2 cellular contexts compared by ENCODE assay signal in genomic region chr17:43790311-43790940, GRCh38.
TF ChIP-seq lines count a peak whose summit lies in the region.

No MANE protein-coding gene starts in this region.

TF ChIP-seq in HCT116, 20 proteins besides CTCF, POLR2A, EP300 and RAD21:
- no peak for TF ChIP-seq ATF3 (IDR thresholded peaks at IDR 0.05)
- TF ChIP-seq SIN3A (IDR thresholded peaks at IDR 0.05; ENCODE audit: low read depth): no peak
- no peak for TF ChIP-seq EZH2phosphoT487 (IDR thresholded peaks at IDR 0.05; ENCODE audit: borderline replicate concordance)
- TF ChIP-seq CEBPB (IDR thresholded peaks at IDR 0.05; ENCODE audit: low read depth): no peak
- TF ChIP-seq YY1 (IDR thresholded peaks at IDR 0.05; ENCODE audit: extremely low read depth, insufficient replicate concordance, low read depth, low read length): no peak
- TF ChIP-seq TCF7L2 (IDR thresholded peaks at IDR 0.05; ENCODE audit: borderline replicate concordance, extremely low read depth, insufficient read depth, insufficient read length): no peak
- TF ChIP-seq ZBTB33 (IDR thresholded peaks at IDR 0.05; ENCODE audit: extremely low read depth, insufficient replicate concordance, low read length): no peak
- no peak for TF ChIP-seq ELF1 (IDR thresholded peaks at IDR 0.05; ENCODE audit: borderline replicate concordance, low read depth)
- no peak for TF ChIP-seq ZNF274 (IDR thresholded peaks at IDR 0.05; ENCODE audit: low read depth, low read length)
- TF ChIP-seq ZFX (IDR thresholded peaks at IDR 0.05): no peak
- TF ChIP-seq REST (IDR thresholded peaks at IDR 0.05; ENCODE audit: low read depth): no peak
- TF ChIP-seq CBX3 (IDR thresholded peaks at IDR 0.05; ENCODE audit: low read depth): no peak
- TF ChIP-seq SRF (IDR thresholded peaks at IDR 0.05; ENCODE audit: low read depth): no peak
- no peak for TF ChIP-seq JUND (IDR thresholded peaks at IDR 0.05)
- no peak for TF ChIP-seq EZH2 (IDR thresholded peaks at IDR 0.05)
- TF ChIP-seq FOSL1 (IDR thresholded peaks at IDR 0.05; ENCODE audit: low read depth): no peak
- no peak for TF ChIP-seq SP1 (IDR thresholded peaks at IDR 0.05; ENCODE audit: low read depth)
TF ChIP-seq in HCT116: peak in this region for 0.

TF ChIP-seq in SK-N-SH, 30 proteins besides CTCF, POLR2A, EP300 and RAD21:
- no peak for TF ChIP-seq USF2 (IDR thresholded peaks at IDR 0.05; ENCODE audit: borderline replicate concordance, low read depth, low read length)
- TF ChIP-seq EZH2phosphoT487 (IDR thresholded peaks at IDR 0.05; ENCODE audit: borderline replicate concordance, low read depth): no peak
- no peak for TF ChIP-seq FOSL2 (IDR thresholded peaks at IDR 0.05; ENCODE audit: borderline replicate concordance, low read depth)
- TF ChIP-seq FOXM1 (IDR thresholded peaks at IDR 0.05; ENCODE audit: low read depth): no peak
- no peak for TF ChIP-seq MEF2A (IDR thresholded peaks at IDR 0.05; ENCODE audit: borderline replicate concordance, low read depth)
- no peak for TF ChIP-seq PBX3 (IDR thresholded peaks at IDR 0.05)
- TF ChIP-seq MXI1 (IDR thresholded peaks at IDR 0.05; ENCODE audit: low read depth, low read length): no peak
- no peak for TF ChIP-seq GABPA (IDR thresholded peaks at IDR 0.05; ENCODE audit: low read depth)
- TF ChIP-seq SIN3A (IDR thresholded peaks at IDR 0.05; ENCODE audit: borderline replicate concordance, low read depth, low read length): no peak
- no peak for TF ChIP-seq IRF3 (IDR thresholded peaks at IDR 0.05; ENCODE audit: low read depth, low read length)
- no peak for TF ChIP-seq YY1 (IDR thresholded peaks at IDR 0.05; ENCODE audit: low read depth)
- no peak for TF ChIP-seq RFX5 (IDR thresholded peaks at IDR 0.05; ENCODE audit: low read length)
- no peak for TF ChIP-seq USF1 (IDR thresholded peaks at IDR 0.05; ENCODE audit: borderline replicate concordance, low read depth)
- no peak for TF ChIP-seq TCF12 (IDR thresholded peaks at IDR 0.05)
- no peak for TF ChIP-seq POLR2AphosphoS5 (IDR thresholded peaks at IDR 0.05; ENCODE audit: low read depth, low read length)
- no peak for TF ChIP-seq CHD2 (IDR thresholded peaks at IDR 0.05; ENCODE audit: low read length, partially characterized antibody)
- TF ChIP-seq JUND (IDR thresholded peaks at IDR 0.05): no peak
- no peak for TF ChIP-seq ELF1 (IDR thresholded peaks at IDR 0.05)
TF ChIP-seq in SK-N-SH: peak in this region for 0.
